ENCODE assay signal across 11 cellular contexts in genomic region chr12:50032516-50033316, GRCh38. TPM values are rescaled to one million over a fixed set of nuclear protein-coding genes. Genes with fewer than 3 reads are reported as not detected.
A peak's percentile ranks its signal among the peaks of the same experiment; 100 is the strongest.
DNase-seq lines count a peak whose midpoint lies in the region; TF ChIP-seq lines count a peak whose summit lies in the region.
"Had no signal": no experiment of that assay in that cellular context is flagged by ENCODE, and none has a peak within 500 bp of the region (broad histone marks: within the 10 kb centered on the region; RNA-seq: fewer than 3 reads in every experiment).

No MANE protein-coding gene starts in this region.

- TF ChIP-seq CTCF in endodermal cell (conservative IDR thresholded peaks at IDR 0.05) (no peak), tibial nerve (IDR thresholded peaks at IDR 0.05) (no peak)

- 38 to 58% methylated on average over 24 to 50 of the region's 56 CpGs for WGBS in endodermal cell (ENCODE audit: insufficient coverage in 1 of 2, insufficient read length in 1 of 2), 2 experiments
- WGBS in tibial nerve, 2 donors: 15 to 24% methylated on average over 21 to 52 of the region's 56 CpGs

- intact Hi-C loops in activated naive CD4-positive, alpha-beta T cell treated with anti-CD3 and anti-CD28 coated beads for 36 hours (cut with micrococcal nuclease): no loop called here

- H3K27me3 Mint-ChIP-seq in endodermal cell (ENCODE audit: insufficient read depth): peaks cover 10% of the 10 kb centered on the region
- peaks cover 18% of the 10 kb centered on the region for H3K27me3 Mint-ChIP-seq in activated naive CD4-positive, alpha-beta T cell treated with anti-CD3 and anti-CD28 coated beads for 36 hours (ENCODE audit: low read depth)

- CTCF ChIA-PET in activated naive CD4-positive, alpha-beta T cell treated with anti-CD3 and anti-CD28 coated beads for 36 hours (lab: Charles Lee): interaction anchor here (0.6 to 3.3 kb wide), 4 partner anchors 65 to 1183 kb away, joined by 3 to 11 read pairs (median 4); no protein-coding TSS in a partner anchor

- H3K9me3 Mint-ChIP-seq in endodermal cell: no peaks in the 10 kb centered on the region
- H3K9me3 Mint-ChIP-seq in activated naive CD4-positive, alpha-beta T cell treated with anti-CD3 and anti-CD28 coated beads for 36 hours: no peaks in the 10 kb centered on the region

- no peak for TF ChIP-seq EP300 in tibial nerve (IDR thresholded peaks at IDR 0.05)

- peak; percentile 53 for DNase-seq in activated CD8-positive, alpha-beta memory T cell treated with anti-CD3 and anti-CD28 coated beads for 24 hours
- no peak for DNase-seq in activated CD8-positive, alpha-beta memory T cell treated with anti-CD3 and anti-CD28 coated beads, Interleukin-2, amount 50 U/mL, for 4 hours
- peak; percentile 87 for DNase-seq in endodermal cell
- DNase-seq in tibial nerve (ENCODE audit: low spot score in 2 of 2): no peak
- no peak for DNase-seq in activated naive CD4-positive, alpha-beta T cell treated with anti-CD3 and anti-CD28 coated beads for 36 hours
- no peak for DNase-seq in effector memory CD4-positive, alpha-beta T cell
- DNase-seq in stimulated activated CD4-positive, alpha-beta T cell treated with anti-CD3 and anti-CD28 coated beads, Interleukin-15, amount 100 ng/mL, for 24 hours: no peak
- DNase-seq: NCI-H69; stimulated activated CD4-positive, alpha-beta T cell treated with anti-CD3 and anti-CD28 coated beads, Interleukin-4, amount 100 ng/mL, for 1 hour had no signal

- TF ChIP-seq POLR2A in tibial nerve (IDR thresholded peaks at IDR 0.05): no peak

- H3K9ac ChIP-seq in endodermal cell (ENCODE audit: extremely low read depth, low read length, poor library complexity, severe bottlenecking): no peak overlapping the region

- H3K4me1 Mint-ChIP-seq in endodermal cell: peaks cover 1% of the 10 kb centered on the region
- no peaks in the 10 kb centered on the region for H3K4me1 Mint-ChIP-seq in activated naive CD4-positive, alpha-beta T cell treated with anti-CD3 and anti-CD28 coated beads for 36 hours (ENCODE audit: low read depth)

- H3K27me3 ChIP-seq in endodermal cell (ENCODE audit: control insufficient read depth, insufficient read depth, low read length, poor library complexity, severe bottlenecking) (peaks cover 12% of the 10 kb centered on the region), mononuclear cell (ENCODE audit: insufficient read depth, low read length) (no peaks in the 10 kb centered on the region), tibial nerve (peaks cover 0 to 37% of the 10 kb centered on the region in 2 donors)
- no peaks in the 10 kb centered on the region for H3K27me3 ChIP-seq in effector memory CD4-positive, alpha-beta T cell (replicated peaks; ENCODE audit: control insufficient read depth, insufficient read depth, low read length, poor library complexity, severe bottlenecking)

- no peak overlapping the region for H3K27ac Mint-ChIP-seq in endodermal cell
- no peak overlapping the region for H3K27ac Mint-ChIP-seq in activated naive CD4-positive, alpha-beta T cell treated with anti-CD3 and anti-CD28 coated beads for 36 hours

- peak overlapping the region; percentile 54 for H3K4me3 Mint-ChIP-seq in endodermal cell
- H3K4me3 Mint-ChIP-seq in activated naive CD4-positive, alpha-beta T cell treated with anti-CD3 and anti-CD28 coated beads for 36 hours: no peak overlapping the region

- H3K4me3 ChIP-seq in endodermal cell (ENCODE audit: low read length): no peak overlapping the region
- peak overlapping the region; percentile 51 for H3K4me3 ChIP-seq in mononuclear cell (ENCODE audit: low read length)
- H3K4me3 ChIP-seq in tibial nerve: peak overlapping the region; percentile 3 to 46 (median 19)
- H3K4me3 ChIP-seq in effector memory CD4-positive, alpha-beta T cell (ENCODE audit: insufficient read depth, low read depth, low read length, poor library complexity, severe bottlenecking): no peak overlapping the region

- H3K4me1 ChIP-seq in endodermal cell (ENCODE audit: control insufficient read depth, insufficient read depth, low read length) (no peaks in the 10 kb centered on the region), mononuclear cell (ENCODE audit: insufficient read depth, low read length) (peaks cover 16% of the 10 kb centered on the region), tibial nerve (peaks cover 0 to 10% (median 0%) of the 10 kb centered on the region in 4 donors)
- peaks cover 3% of the 10 kb centered on the region for H3K4me1 ChIP-seq in effector memory CD4-positive, alpha-beta T cell (ENCODE audit: control insufficient read depth, insufficient read depth, low read length, poor library complexity, severe bottlenecking)

- H3K9me3 ChIP-seq in endodermal cell (ENCODE audit: control insufficient read depth, low read length): no peaks in the 10 kb centered on the region
- H3K9me3 ChIP-seq in mononuclear cell (ENCODE audit: low read depth, low read length): no peaks in the 10 kb centered on the region
- no peaks in the 10 kb centered on the region for H3K9me3 ChIP-seq in tibial nerve
- no peaks in the 10 kb centered on the region for H3K9me3 ChIP-seq in effector memory CD4-positive, alpha-beta T cell (ENCODE audit: control insufficient read depth, low read length)

- H3K36me3 Mint-ChIP-seq in endodermal cell (ENCODE audit: low read depth): no peaks in the 10 kb centered on the region
- H3K36me3 Mint-ChIP-seq in activated naive CD4-positive, alpha-beta T cell treated with anti-CD3 and anti-CD28 coated beads for 36 hours (ENCODE audit: low read depth): no peaks in the 10 kb centered on the region

- no peaks in the 10 kb centered on the region for H3K36me3 ChIP-seq in endodermal cell (ENCODE audit: control insufficient read depth, insufficient read depth, low read length)
- H3K36me3 ChIP-seq in tibial nerve: no peaks in the 10 kb centered on the region
- no peaks in the 10 kb centered on the region for H3K36me3 ChIP-seq in effector memory CD4-positive, alpha-beta T cell (ENCODE audit: control insufficient read depth, insufficient read depth, low read length)

- H3K27ac ChIP-seq in endodermal cell (ENCODE audit: low read depth, low read length) (no peak overlapping the region), tibial nerve (peak overlapping the region in 3 of 4 donors; percentile 35 to 57 (median 36))
- no peak overlapping the region for H3K27ac ChIP-seq in effector memory CD4-positive, alpha-beta T cell (ENCODE audit: insufficient read depth, low read length, poor library complexity, severe bottlenecking)

RNA-seq across cellular contexts. Expression of gene RACGAP1, which starts 7.4 kb away (rescaled TPM):
- 10 to 100 TPM; 49.6 to 96.6 TPM for total RNA-seq in endodermal cell
- 76.4 TPM for polyA plus RNA-seq in endodermal cell (2013, experiment 1 of 2)
- 79.6 TPM for polyA plus RNA-seq in endodermal cell (2013, experiment 2 of 2)
- 3.7 TPM for total RNA-seq in mononuclear cell
- total RNA-seq in tibial nerve: 10 to 100 TPM in 2 of 4 donors, 1 to 10 TPM in 2; 6.3 to 15.1 (median 10.5) TPM
- total RNA-seq in activated naive CD4-positive, alpha-beta T cell treated with anti-CD3 and anti-CD28 coated beads for 36 hours: 100 to 1,000 TPM; 156 to 159 TPM

RNA-seq across cellular contexts. Expression of gene ASIC1, which starts 24.7 kb away (rescaled TPM):
- total RNA-seq in endodermal cell (1 to 10 TPM; 4.2 to 5.2 TPM), mononuclear cell (under 0.01 TPM), tibial nerve (1 to 10 TPM in 3 of 4 donors, not detected in 1; 1.8 to 4.2 (median 2.9) TPM)
- polyA plus RNA-seq in endodermal cell (2013, experiment 1 of 2): 19.3 TPM
- polyA plus RNA-seq in endodermal cell (2013, experiment 2 of 2): 17.1 TPM
- total RNA-seq in activated naive CD4-positive, alpha-beta T cell treated with anti-CD3 and anti-CD28 coated beads for 36 hours: 1 to 10 TPM; 3.2 to 3.7 TPM

RNA-seq across cellular contexts. Expression of gene SMARCD1, which starts 52.4 kb away (rescaled TPM):
- 100 to 1,000 TPM; 118 to 125 TPM for total RNA-seq in endodermal cell
- polyA plus RNA-seq in endodermal cell (2013, experiment 1 of 2): 161 TPM
- polyA plus RNA-seq in endodermal cell (2013, experiment 2 of 2): 129 TPM
- total RNA-seq in mononuclear cell: 74.3 TPM
- total RNA-seq in tibial nerve: 10 to 100 TPM; 45.9 to 97.2 (median 65.3) TPM
- total RNA-seq in activated naive CD4-positive, alpha-beta T cell treated with anti-CD3 and anti-CD28 coated beads for 36 hours: 10 to 100 TPM; 57.7 to 60.2 TPM

RNA-seq across cellular contexts. Expression of gene AQP6, which starts 60.0 kb away (rescaled TPM):
- total RNA-seq in endodermal cell (under 1 TPM in 1 of 2 donors, not detected in 1; 0.20 TPM), mononuclear cell (not detected), tibial nerve (under 1 TPM in 2 of 4 donors, not detected in 2; 0.39 to 0.63 TPM)
- 0.28 TPM for polyA plus RNA-seq in endodermal cell (2013, experiment 1 of 2)
- 0.04 TPM for polyA plus RNA-seq in endodermal cell (2013, experiment 2 of 2)
- total RNA-seq in activated naive CD4-positive, alpha-beta T cell treated with anti-CD3 and anti-CD28 coated beads for 36 hours: not detected
- total RNA-seq: activated CD8-positive, alpha-beta memory T cell treated with anti-CD3 and anti-CD28 coated beads for 36 hours had no signal

Comparison
In these comparisons a context has a peak if more than half of its experiments do, and no peak if none do; other contexts are left out.
1. DNase-seq: peak in activated CD8-positive, alpha-beta memory T cell treated with anti-CD3 and anti-CD28 coated beads for 24 hours (single experiment) and endodermal cell (single experiment); none in activated CD8-positive, alpha-beta memory T cell treated with anti-CD3 and anti-CD28 coated beads, Interleukin-2, amount 50 U/mL, for 4 hours (single experiment), tibial nerve (0 of 2), activated naive CD4-positive, alpha-beta T cell treated with anti-CD3 and anti-CD28 coated beads for 36 hours (single experiment), effector memory CD4-positive, alpha-beta T cell (0 of 3) and stimulated activated CD4-positive, alpha-beta T cell treated with anti-CD3 and anti-CD28 coated beads, Interleukin-15, amount 100 ng/mL, for 24 hours (single experiment).
2. H3K27ac ChIP-seq: peak in tibial nerve (3 of 4); none in endodermal cell (single experiment) and effector memory CD4-positive, alpha-beta T cell (single experiment).
3. H3K4me3 ChIP-seq: peak in mononuclear cell (single experiment) and tibial nerve (4 of 4); none in endodermal cell (single experiment) and effector memory CD4-positive, alpha-beta T cell (single experiment).